ENCODE assay signal across 19 cellular contexts in the genomic region with DNA sequence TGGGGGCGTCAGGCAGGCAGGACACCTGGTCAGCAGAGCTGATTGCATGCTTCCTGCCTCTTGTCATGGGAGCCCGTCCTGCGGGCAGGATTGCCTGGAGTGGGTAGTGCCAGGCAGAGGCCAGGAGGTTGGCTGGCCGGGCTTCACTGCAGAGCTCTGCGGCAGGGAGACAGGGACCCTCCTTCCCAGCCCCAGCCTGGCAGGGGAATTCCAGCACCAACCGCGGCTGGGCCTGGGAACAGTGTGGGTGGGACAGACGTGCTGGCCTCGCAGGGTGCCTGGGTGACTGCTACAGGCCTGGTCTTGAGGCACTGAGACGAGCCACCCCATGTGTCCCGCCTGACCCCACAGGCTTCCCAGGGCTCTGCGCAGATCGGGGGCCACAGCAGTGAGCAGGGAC.
DNase-seq lines count a peak whose midpoint lies in the region; ATAC-seq and TF ChIP-seq lines count a peak whose summit lies in the region.
"Had no signal": no experiment of that assay in that cellular context is flagged by ENCODE, and none has a peak within 500 bp of the region (broad histone marks: within the 10 kb centered on the region; RNA-seq: fewer than 3 reads in every experiment).

No MANE protein-coding gene starts in this region.

- no peaks in the 10 kb centered on the region for H3K36me3 ChIP-seq in muscle layer of colon (ENCODE audit: insufficient read depth, low read length)
- H3K36me3 ChIP-seq in stomach smooth muscle (ENCODE audit: control insufficient read depth in 2 of 2, insufficient read depth in 2 of 2, low read length in 2 of 2), result no peaks in the 10 kb centered on the region
- H3K36me3 ChIP-seq: ovary had no signal

- DNase-seq in HFFc6 (no peak), coronary artery (ENCODE audit: low spot score) (no peak), dermis blood vessel endothelial cell (no peak), NOMO-1 treated with dmso at 0.1 percent for 144 hours (lab: John Stamatoyannopoulos, UW; ENCODE audit: unreplicated experiment) (no peak)
- DNase-seq in effector memory CD8-positive, alpha-beta T cell, result no peak
- DNase-seq: activated CD4-positive, alpha-beta memory T cell treated with anti-CD3 and anti-CD28 coated beads, Interleukin-2, amount 10 ng/mL, durations not matched to agents 7 days and 5 days; activated T-cell treated with anti-CD3 and anti-CD28 coated beads, Interleukin-2, amount 50 U/mL, for 72 hours; body of pancreas; mucosa of descending colon; stimulated activated CD4-positive, alpha-beta T cell treated with anti-CD3 and anti-CD28 coated beads, Interleukin-2, amount 100 ng/mL, for 48 hours had no signal

- peaks cover 35% of the 10 kb centered on the region for H3K4me1 ChIP-seq in muscle layer of colon (ENCODE audit: insufficient read depth, low read length)
- peaks cover 67% of the 10 kb centered on the region for H3K4me1 ChIP-seq in stomach smooth muscle (ENCODE audit: control insufficient read depth, insufficient read depth, low read length)

- H3K27ac Mint-ChIP-seq in HFFc6, result peak overlapping the region; percentile 9; the same call in 1 of the 2 replicates
- no peak overlapping the region for H3K27ac Mint-ChIP-seq in effector memory CD8-positive, alpha-beta T cell
- H3K27ac Mint-ChIP-seq: activated CD4-positive, alpha-beta memory T cell treated with anti-CD3 and anti-CD28 coated beads, Interleukin-2, amount 10 ng/mL, durations not matched to agents 7 days and 5 days; activated naive CD4-positive, alpha-beta T cell treated with anti-CD3 and anti-CD28 coated beads, Interleukin-2, amount 50 U/mL, for 72 hours; activated T-cell treated with anti-CD3 and anti-CD28 coated beads, Interleukin-2, amount 50 U/mL, for 72 hours; stimulated activated naive CD8-positive, alpha-beta T cell treated with anti-CD3 and anti-CD28 coated beads, Interleukin-15, Interleukin-2, amounts not matched to agents 100 ng/mL and 50 ng/mL, for 24 hours; WTC11 had no signal

- peaks cover 6% of the 10 kb centered on the region; the same call in 1 of the 2 replicates for H3K4me1 Mint-ChIP-seq in HFFc6 (ENCODE audit: low read depth)
- H3K4me1 Mint-ChIP-seq in effector memory CD8-positive, alpha-beta T cell (ENCODE audit: low read depth in 2 of 2), result peaks cover 1 to 4% of the 10 kb centered on the region in 2 donors
- H3K4me1 Mint-ChIP-seq: activated CD4-positive, alpha-beta memory T cell treated with anti-CD3 and anti-CD28 coated beads, Interleukin-2, amount 10 ng/mL, durations not matched to agents 7 days and 5 days had no signal

- no peaks in the 10 kb centered on the region; the same call in 1 of the 2 replicates for H3K36me3 Mint-ChIP-seq in HFFc6 (ENCODE audit: low read depth)
- H3K36me3 Mint-ChIP-seq in effector memory CD8-positive, alpha-beta T cell (ENCODE audit: insufficient read depth), result peaks cover 19% of the 10 kb centered on the region
- H3K36me3 Mint-ChIP-seq: activated naive CD4-positive, alpha-beta T cell treated with anti-CD3 and anti-CD28 coated beads, Interleukin-2, amount 50 U/mL, for 72 hours; WTC11 had no signal

- no peaks in the 10 kb centered on the region for H3K9me3 ChIP-seq in muscle layer of colon (ENCODE audit: low read length)
- H3K9me3 ChIP-seq in stomach smooth muscle (ENCODE audit: control insufficient read depth in 2 of 2, low read length in 2 of 2), result no peaks in the 10 kb centered on the region
- H3K9me3 ChIP-seq: body of pancreas, mucosa of descending colon, ovary had no signal

- H3K27me3 ChIP-seq in muscle layer of colon (ENCODE audit: control insufficient read depth in 1 of 2, insufficient read depth in 2 of 2, low read length in 2 of 2), result no peaks in the 10 kb centered on the region
- H3K27me3 ChIP-seq in stomach smooth muscle (ENCODE audit: control insufficient read depth in 1 of 2, insufficient read depth in 2 of 2, low read length in 2 of 2), result no peaks in the 10 kb centered on the region
- H3K27me3 ChIP-seq: body of pancreas, ovary had no signal

- peak overlapping the region; percentile 20 for H3K4me3 ChIP-seq in coronary artery
- H3K4me3 ChIP-seq in muscle layer of colon (ENCODE audit: low read depth in 1 of 2, low read length in 2 of 2), result no peak overlapping the region
- no peak overlapping the region for H3K4me3 ChIP-seq in stomach smooth muscle (ENCODE audit: low read length in 2 of 2)
- H3K4me3 ChIP-seq: body of pancreas, mucosa of descending colon, ovary had no signal

- peaks cover 6% of the 10 kb centered on the region for H3K27me3 Mint-ChIP-seq in HFFc6 (ENCODE audit: insufficient read depth)
- no peaks in the 10 kb centered on the region for H3K27me3 Mint-ChIP-seq in effector memory CD8-positive, alpha-beta T cell
- H3K27me3 Mint-ChIP-seq: activated CD4-positive, alpha-beta memory T cell treated with anti-CD3 and anti-CD28 coated beads, Interleukin-2, amount 10 ng/mL, durations not matched to agents 7 days and 5 days had no signal

- no peak for ATAC-seq in effector memory CD8-positive, alpha-beta T cell (replicated peaks)
- no peak for ATAC-seq in HG03342 (IDR thresholded peaks at IDR 0.05; ENCODE audit: unreplicated experiment)
- ATAC-seq: activated naive CD4-positive, alpha-beta T cell treated with anti-CD3 and anti-CD28 coated beads, Interleukin-2, amount 50 U/mL, for 72 hours; activated T-cell treated with anti-CD3 and anti-CD28 coated beads, Interleukin-2, amount 50 U/mL, for 72 hours; body of pancreas; mucosa of descending colon; WTC11 had no signal

- no peaks in the 10 kb centered on the region for H3K9me3 Mint-ChIP-seq in HFFc6
- H3K9me3 Mint-ChIP-seq in effector memory CD8-positive, alpha-beta T cell, result no peaks in the 10 kb centered on the region
- H3K9me3 Mint-ChIP-seq: activated CD4-positive, alpha-beta memory T cell treated with anti-CD3 and anti-CD28 coated beads, Interleukin-2, amount 10 ng/mL, durations not matched to agents 7 days and 5 days; activated naive CD4-positive, alpha-beta T cell treated with anti-CD3 and anti-CD28 coated beads, Interleukin-2, amount 50 U/mL, for 72 hours; activated T-cell treated with anti-CD3 and anti-CD28 coated beads, Interleukin-2, amount 50 U/mL, for 72 hours; stimulated activated naive CD8-positive, alpha-beta T cell treated with anti-CD3 and anti-CD28 coated beads, Interleukin-15, Interleukin-2, amounts not matched to agents 100 ng/mL and 50 ng/mL, for 24 hours; WTC11 had no signal

- TF ChIP-seq CTCF in HFFc6 (IDR thresholded peaks at IDR 0.05) (no peak), coronary artery (IDR thresholded peaks at IDR 0.05) (no peak)

- H3K9ac ChIP-seq in muscle layer of colon (ENCODE audit: low read length), result peak overlapping the region; percentile 21
- peak overlapping the region in 1 of 2 donors; percentile 47 for H3K9ac ChIP-seq in stomach smooth muscle (ENCODE audit: low read length in 2 of 2)

- H3K4me3 Mint-ChIP-seq in HFFc6, result no peak overlapping the region
- no peak overlapping the region for H3K4me3 Mint-ChIP-seq in effector memory CD8-positive, alpha-beta T cell
- H3K4me3 Mint-ChIP-seq: activated CD4-positive, alpha-beta memory T cell treated with anti-CD3 and anti-CD28 coated beads, Interleukin-2, amount 10 ng/mL, durations not matched to agents 7 days and 5 days; activated T-cell treated with anti-CD3 and anti-CD28 coated beads, Interleukin-2, amount 50 U/mL, for 72 hours; dendritic cell treated with granulocyte-macrophage colony-stimulating factor and Interleukin-4, amounts not matched to agents 40 ng/mL and 50 ng/mL, for 4 days; stimulated activated naive CD8-positive, alpha-beta T cell treated with anti-CD3 and anti-CD28 coated beads, Interleukin-15, Interleukin-2, amounts not matched to agents 100 ng/mL and 50 ng/mL, for 24 hours; WTC11 had no signal

- peak overlapping the region; percentile 78 to 97 for H3K27ac ChIP-seq in coronary artery
- H3K27ac ChIP-seq in muscle layer of colon (ENCODE audit: low read depth, low read length), result peak overlapping the region; percentile 91
- H3K27ac ChIP-seq in stomach smooth muscle (ENCODE audit: low read length), result peak overlapping the region; percentile 86
- H3K27ac ChIP-seq: HL-60 had no signal
